Comparison of ENCODE assay signal across 15 cellular contexts in the genomic region with DNA sequence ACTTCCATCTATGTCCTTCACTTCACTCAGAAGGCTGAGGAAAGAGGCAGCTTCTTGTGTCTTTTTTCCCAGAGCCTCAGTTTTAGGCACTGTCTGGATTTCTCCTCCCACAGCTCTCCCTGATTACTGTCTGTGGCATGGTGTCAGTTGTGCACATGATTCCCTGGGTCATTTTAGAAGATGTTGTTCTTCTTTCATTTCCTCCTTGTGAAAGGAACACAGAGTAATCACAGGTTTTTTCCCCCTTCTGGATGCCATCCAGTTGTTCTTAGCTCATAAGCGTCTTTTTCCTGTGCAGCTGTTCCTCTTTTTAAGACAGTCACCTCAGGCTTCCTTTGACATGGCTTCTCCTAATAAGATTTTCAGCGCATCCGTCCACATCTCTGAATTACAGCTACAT.
A peak's percentile ranks its signal among the peaks of the same experiment; 100 is the strongest.
DNase-seq lines count a peak whose midpoint lies in the region; ATAC-seq and TF ChIP-seq lines count a peak whose summit lies in the region.
"Had no signal": no experiment of that assay in that cellular context is flagged by ENCODE, and none has a peak within 500 bp of the region (broad histone marks: within the 10 kb centered on the region; RNA-seq: fewer than 3 reads in every experiment).

No MANE protein-coding gene starts in this region.

- H3K4me1 Mint-ChIP-seq in Calu3 (ENCODE audit: low read depth, unreplicated experiment), result no peaks in the 10 kb centered on the region
- no peaks in the 10 kb centered on the region for H3K4me1 Mint-ChIP-seq in activated T-helper 2 cell treated with anti-CD3 and anti-CD28 coated beads, Interferon-gamma antibody, Interleukin-2, Interleukin-4, amounts not matched to agents 10 μg/mL and 5 μg/mL and 100 μg/mL, durations not matched to agents 14 hours and 24 hours and 36 hours (ENCODE audit: low read depth)

- H3K4me3 Mint-ChIP-seq in Calu3 (ENCODE audit: low read depth, unreplicated experiment), result no peak overlapping the region
- H3K4me3 Mint-ChIP-seq in activated T-helper 2 cell treated with anti-CD3 and anti-CD28 coated beads, Interferon-gamma antibody, Interleukin-2, Interleukin-4, amounts not matched to agents 10 μg/mL and 5 μg/mL and 100 μg/mL, durations not matched to agents 14 hours and 24 hours and 36 hours (ENCODE audit: low read depth), result no peak overlapping the region
- H3K4me3 Mint-ChIP-seq: CD8-positive, alpha-beta T cell; effector memory CD8-positive, alpha-beta T cell had no signal

- ATAC-seq in HG03469 (IDR thresholded peaks at IDR 0.05; ENCODE audit: unreplicated experiment), result no peak
- ATAC-seq: CD8-positive, alpha-beta T cell; effector memory CD8-positive, alpha-beta T cell; SK-N-SH treated with all-trans-retinoic acid at 6 μM for 48 hours had no signal

- H3K36me3 Mint-ChIP-seq in Calu3 (ENCODE audit: insufficient read depth, unreplicated experiment), result no peaks in the 10 kb centered on the region
- H3K36me3 Mint-ChIP-seq in activated T-helper 2 cell treated with anti-CD3 and anti-CD28 coated beads, Interferon-gamma antibody, Interleukin-2, Interleukin-4, amounts not matched to agents 10 μg/mL and 5 μg/mL and 100 μg/mL, durations not matched to agents 14 hours and 24 hours and 36 hours (ENCODE audit: low read depth), result no peaks in the 10 kb centered on the region
- H3K36me3 Mint-ChIP-seq: CD8-positive, alpha-beta T cell had no signal

- DNase-seq in Ammon's horn (ENCODE audit: low spot score) (peak; percentile 65), MV-4-11 (lab: John Stamatoyannopoulos, UW) (peak; percentile 98), mucosa of gallbladder (ENCODE audit: low spot score) (peak; percentile 10), kidney glomerular epithelial cell (lab: John Stamatoyannopoulos, UW) (no peak), Calu3 (no peak)
- DNase-seq in activated T-helper 2 cell treated with anti-CD3 and anti-CD28 coated beads, Interferon-gamma antibody, Interleukin-2, Interleukin-4, amounts not matched to agents 10 μg/mL and 5 μg/mL and 100 μg/mL, durations not matched to agents 14 hours and 24 hours and 36 hours (ENCODE audit: low spot score), result no peak
- DNase-seq: activated naive CD4-positive, alpha-beta T cell; CD8-positive, alpha-beta T cell; effector memory CD8-positive, alpha-beta T cell; NCI-H1092 treated with DMSO at 0.1 percent for 48 hours; Peyer's patch had no signal

- peaks cover 2% of the 10 kb centered on the region for H3K9me3 Mint-ChIP-seq in Calu3 (ENCODE audit: low read depth, unreplicated experiment)
- no peaks in the 10 kb centered on the region for H3K9me3 Mint-ChIP-seq in activated T-helper 2 cell treated with anti-CD3 and anti-CD28 coated beads, Interferon-gamma antibody, Interleukin-2, Interleukin-4, amounts not matched to agents 10 μg/mL and 5 μg/mL and 100 μg/mL, durations not matched to agents 14 hours and 24 hours and 36 hours
- H3K9me3 Mint-ChIP-seq: CD8-positive, alpha-beta T cell had no signal

- BruUV-seq in Calu3 (replicated peaks; lab: Mats Ljungman, UMichigan), result no TSS peak

- intact Hi-C loops in Calu3 (cut with micrococcal nuclease; ENCODE audit: unreplicated experiment), result no loop called here
- intact Hi-C loops in activated T-helper 2 cell treated with anti-CD3 and anti-CD28 coated beads, Interferon-gamma antibody, Interleukin-2, Interleukin-4, amounts not matched to agents 10 μg/mL and 5 μg/mL and 100 μg/mL, durations not matched to agents 14 hours and 24 hours and 36 hours (cut with micrococcal nuclease), result no loop called here

- H3K27me3 Mint-ChIP-seq in Calu3 (ENCODE audit: unreplicated experiment), result no peaks in the 10 kb centered on the region
- H3K27me3 Mint-ChIP-seq in activated T-helper 2 cell treated with anti-CD3 and anti-CD28 coated beads, Interferon-gamma antibody, Interleukin-2, Interleukin-4, amounts not matched to agents 10 μg/mL and 5 μg/mL and 100 μg/mL, durations not matched to agents 14 hours and 24 hours and 36 hours (ENCODE audit: low read depth), result no peaks in the 10 kb centered on the region
- H3K27me3 Mint-ChIP-seq: effector memory CD8-positive, alpha-beta T cell had no signal

- TF ChIP-seq CTCF in VCaP (conservative IDR thresholded peaks at IDR 0.05) (no peak), Calu3 (IDR thresholded peaks at IDR 0.05; ENCODE audit: unreplicated experiment) (no peak)

- peak overlapping the region; percentile 25 for H3K27ac ChIP-seq in VCaP
- H3K27ac ChIP-seq: tibial artery had no signal

- CTCF ChIA-PET in Calu3 (lab: Charles Lee), result no interaction called here

- H3K27ac Mint-ChIP-seq in Calu3 (ENCODE audit: unreplicated experiment), result no peak overlapping the region
- H3K27ac Mint-ChIP-seq in activated T-helper 2 cell treated with anti-CD3 and anti-CD28 coated beads, Interferon-gamma antibody, Interleukin-2, Interleukin-4, amounts not matched to agents 10 μg/mL and 5 μg/mL and 100 μg/mL, durations not matched to agents 14 hours and 24 hours and 36 hours, result no peak overlapping the region
- H3K27ac Mint-ChIP-seq: CD8-positive, alpha-beta T cell; effector memory CD8-positive, alpha-beta T cell had no signal

Comparison
In these comparisons a context has a peak if more than half of its experiments do, and no peak if none do; other contexts are left out.
1. DNase-seq: peak in Ammon's horn (single experiment), MV-4-11 (single experiment) and mucosa of gallbladder (single experiment); none in kidney glomerular epithelial cell (single experiment), Calu3 (single experiment) and activated T-helper 2 cell treated with anti-CD3 and anti-CD28 coated beads, Interferon-gamma antibody, Interleukin-2, Interleukin-4, amounts not matched to agents 10 μg/mL and 5 μg/mL and 100 μg/mL, durations not matched to agents 14 hours and 24 hours and 36 hours (single experiment).